8 cellular contexts compared by ENCODE assay signal in the genomic region with DNA sequence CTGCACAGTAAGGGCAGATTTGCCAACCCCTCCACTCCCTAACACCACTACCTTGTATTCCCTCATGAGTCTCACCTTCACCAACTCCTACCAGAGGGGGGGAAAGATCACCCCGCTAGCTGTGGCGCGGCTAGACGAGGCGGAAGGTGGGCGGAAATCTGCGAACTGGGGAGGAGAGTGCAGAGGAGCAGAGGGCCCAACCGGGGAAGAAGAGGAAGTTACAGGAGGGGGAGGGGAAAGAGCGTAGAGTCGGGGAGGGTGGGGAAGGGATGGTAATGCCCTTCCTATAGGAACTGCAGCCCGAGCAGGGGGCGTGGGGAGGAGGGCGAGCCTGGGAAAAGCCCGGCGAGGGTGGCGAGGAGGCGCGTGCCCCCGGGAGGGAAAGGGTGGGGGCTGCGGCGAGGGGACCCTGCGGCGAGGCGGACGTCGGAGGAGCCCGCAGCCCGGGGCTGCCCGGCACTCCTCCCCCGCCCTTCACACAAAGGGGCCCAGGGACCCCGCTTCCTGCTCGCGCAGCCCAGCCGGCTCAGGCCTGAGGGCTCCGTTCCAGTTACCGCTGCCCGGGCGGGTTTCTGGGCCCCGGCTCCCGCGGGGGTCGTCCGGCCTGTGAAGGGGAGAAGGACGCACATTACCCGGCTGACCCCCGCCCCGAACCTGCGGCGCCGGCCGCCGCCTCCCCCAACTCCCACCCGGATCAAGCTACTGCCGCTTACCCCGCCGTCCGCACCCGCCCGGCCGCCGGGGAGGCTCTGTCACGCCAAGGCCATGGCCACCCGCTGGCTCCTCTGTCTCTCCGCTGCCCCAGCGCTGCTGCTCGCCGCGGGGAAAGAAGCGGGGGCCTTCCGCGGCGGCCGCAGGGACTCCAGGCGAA. TPM values are rescaled to one million over a fixed set of nuclear protein-coding genes. Genes with fewer than 3 reads are reported as not detected.
DNase-seq lines count a peak whose midpoint lies in the region; TF ChIP-seq lines count a peak whose summit lies in the region.

No MANE protein-coding gene starts in this region.

- no peaks in the 10 kb centered on the region for H3K9me3 ChIP-seq in ovary
- H3K9me3 ChIP-seq in tibial nerve: no peaks in the 10 kb centered on the region

- H3K9me3 Mint-ChIP-seq in HFFc6 (no peaks in the 10 kb centered on the region), glutamatergic neuron (ENCODE audit: unreplicated experiment) (peaks cover 4% of the 10 kb centered on the region)
- H3K9me3 Mint-ChIP-seq in activated naive CD4-positive, alpha-beta T cell treated with anti-CD3 and anti-CD28 coated beads, Interleukin-2, amount 10 ng/mL, durations not matched to agents 7 days and 5 days: no peaks in the 10 kb centered on the region

- WGBS in ovary, 3 donors: 27 to 54% (median 35%) methylated on average over 64 to 74 of the region's 74 CpGs
- 0 to 49% methylated on average over 16 to 58 of the region's 74 CpGs for WGBS in tibial nerve, 2 donors

- H3K4me1 ChIP-seq in ovary (ENCODE audit: insufficient read depth): no peaks in the 10 kb centered on the region
- peaks cover 0 to 37% (median 2%) of the 10 kb centered on the region in 4 donors for H3K4me1 ChIP-seq in tibial nerve

- no peak for TF ChIP-seq POLR2A in ovary (IDR thresholded peaks at IDR 0.05)
- TF ChIP-seq POLR2A in tibial nerve (IDR thresholded peaks at IDR 0.05): no peak

- H3K36me3 Mint-ChIP-seq in HFFc6 (ENCODE audit: low read depth) (peaks cover 6% of the 10 kb centered on the region; the same call in 1 of the 2 replicates), glutamatergic neuron (ENCODE audit: unreplicated experiment) (no peaks in the 10 kb centered on the region)
- peaks cover 16% of the 10 kb centered on the region for H3K36me3 Mint-ChIP-seq in activated naive CD4-positive, alpha-beta T cell treated with anti-CD3 and anti-CD28 coated beads, Interleukin-2, amount 10 ng/mL, durations not matched to agents 7 days and 5 days

- H3K27me3 ChIP-seq in ovary (no peaks in the 10 kb centered on the region), tibial nerve (no peaks in the 10 kb centered on the region)

- CTCF ChIA-PET in activated naive CD4-positive, alpha-beta T cell treated with anti-CD3 and anti-CD28 coated beads, Interleukin-2, amount 10 ng/mL, durations not matched to agents 7 days and 5 days (lab: Charles Lee): no interaction called here

- H3K4me3 Mint-ChIP-seq in HFFc6 (peak overlapping the region; percentile 94), glutamatergic neuron (ENCODE audit: unreplicated experiment) (peak overlapping the region; percentile 90)
- peak overlapping the region; percentile 89 for H3K4me3 Mint-ChIP-seq in activated naive CD4-positive, alpha-beta T cell treated with anti-CD3 and anti-CD28 coated beads, Interleukin-2, amount 10 ng/mL, durations not matched to agents 7 days and 5 days

- peak overlapping the region; percentile 92 for H3K4me3 ChIP-seq in GM08714 (ENCODE audit: low read length)
- H3K4me3 ChIP-seq in ovary: peak overlapping the region; percentile 74
- peak overlapping the region; percentile 41 to 88 (median 68) for H3K4me3 ChIP-seq in tibial nerve

- in situ Hi-C loops in SK-MEL-5 (cut with HindIII; ENCODE audit: low pct_unique_long_range_greater_than_20kb, low sequenced_read_pairs): no loop called here

- peak overlapping the region; percentile 93 for H3K27ac ChIP-seq in ovary
- H3K27ac ChIP-seq in tibial nerve: peak overlapping the region; percentile 74 to 98 (median 97)

- intact Hi-C loops in ovary (cut with DNase I): no loop called here

- TF ChIP-seq CTCF in HFFc6 (IDR thresholded peaks at IDR 0.05): no peak
- TF ChIP-seq CTCF in glutamatergic neuron (IDR thresholded peaks at IDR 0.05; ENCODE audit: partially characterized antibody, unreplicated experiment): no peak
- no peak for TF ChIP-seq CTCF in ovary (IDR thresholded peaks at IDR 0.05)
- no peak for TF ChIP-seq CTCF in tibial nerve (IDR thresholded peaks at IDR 0.05)

- H3K4me1 Mint-ChIP-seq in HFFc6 (ENCODE audit: low read depth) (peaks cover 26% of the 10 kb centered on the region), glutamatergic neuron (ENCODE audit: low read depth, unreplicated experiment) (peaks cover 3% of the 10 kb centered on the region)
- H3K4me1 Mint-ChIP-seq in activated naive CD4-positive, alpha-beta T cell treated with anti-CD3 and anti-CD28 coated beads, Interleukin-2, amount 10 ng/mL, durations not matched to agents 7 days and 5 days: peaks cover 37% of the 10 kb centered on the region

- DNase-seq in HFFc6: peak; percentile 44
- peak; percentile 64 for DNase-seq in MV-4-11 (lab: John Stamatoyannopoulos, UW)
- peak; percentile 81 for DNase-seq in SK-MEL-5 (ENCODE audit: low read depth, low spot score)
- peak; percentile 83 for DNase-seq in activated naive CD4-positive, alpha-beta T cell treated with anti-CD3 and anti-CD28 coated beads, Interleukin-2, amount 10 ng/mL, durations not matched to agents 7 days and 5 days
- peak; percentile 63 for DNase-seq in glutamatergic neuron
- peak; percentile 57 to 67 (median 63) for DNase-seq in ovary
- peak; percentile 17 to 30 for DNase-seq in tibial nerve (ENCODE audit: low spot score in 2 of 2)

- peak overlapping the region; percentile 91 for H3K27ac Mint-ChIP-seq in HFFc6
- peak overlapping the region; percentile 96 for H3K27ac Mint-ChIP-seq in activated naive CD4-positive, alpha-beta T cell treated with anti-CD3 and anti-CD28 coated beads, Interleukin-2, amount 10 ng/mL, durations not matched to agents 7 days and 5 days
- H3K27ac Mint-ChIP-seq in glutamatergic neuron (ENCODE audit: unreplicated experiment): peak overlapping the region; percentile 66

- no peak for TF ChIP-seq EP300 in ovary (IDR thresholded peaks at IDR 0.05)
- peak in 1 of 2 donors; percentile 23 for TF ChIP-seq EP300 in tibial nerve (IDR thresholded peaks at IDR 0.05)

- H3K36me3 ChIP-seq in ovary (no peaks in the 10 kb centered on the region), tibial nerve (no peaks in the 10 kb centered on the region)

- H3K27me3 Mint-ChIP-seq in HFFc6 (ENCODE audit: insufficient read depth): no peaks in the 10 kb centered on the region
- H3K27me3 Mint-ChIP-seq in activated naive CD4-positive, alpha-beta T cell treated with anti-CD3 and anti-CD28 coated beads, Interleukin-2, amount 10 ng/mL, durations not matched to agents 7 days and 5 days: no peaks in the 10 kb centered on the region
- H3K27me3 Mint-ChIP-seq in glutamatergic neuron (ENCODE audit: unreplicated experiment): no peaks in the 10 kb centered on the region

RNA-seq across cellular contexts. Expression of gene RAP2C, which starts 1.8 kb away (rescaled TPM):
- 10 to 100 TPM; 25.1 to 34.0 (median 30.0) TPM for total RNA-seq in HFFc6 (2021; fragmentation: NEBNext Ultra II Directional; extraction: Animal tissue kit (Norgen Biotek cat#: 25700))
- total RNA-seq in SK-MEL-5 (2014; rRNA removed; shearing (Covaris generic)): 8.6 and 10.1 TPM in 2 replicates
- 12.7 and 19.6 TPM in 2 replicates for polyA plus RNA-seq in SK-MEL-5 (2015; cell fraction: cytosol; rRNA removed)
- 18.4 and 22.1 TPM in 2 replicates for polyA plus RNA-seq in SK-MEL-5 (2015; cell fraction: nucleus; rRNA removed)
- total RNA-seq in glutamatergic neuron (ENCODE audit: unreplicated experiment) (22.2 TPM), ovary (10 to 100 TPM; 14.9 to 21.8 (median 17.8) TPM), tibial nerve (10 to 100 TPM; 15.3 to 21.1 (median 16.5) TPM)
- 10 to 100 TPM in 1 of 2 donors, 1 to 10 TPM in 1; 9.1 to 18.6 TPM for polyA plus RNA-seq in ovary

Comparison
In these comparisons a context has a peak if more than half of its experiments do, and no peak if none do; other contexts are left out.
1. Peak in every context shown above with its lines: DNase-seq, H3K4me3 ChIP-seq and H3K27ac ChIP-seq.
2. DNase-seq: peak in every context shown above with its lines; median percentile 83 in activated naive CD4-positive, alpha-beta T cell treated with anti-CD3 and anti-CD28 coated beads, Interleukin-2, amount 10 ng/mL, durations not matched to agents 7 days and 5 days; 81 in SK-MEL-5; 64 in MV-4-11; 63 in glutamatergic neuron; 63 in ovary; 44 in HFFc6; 24 in tibial nerve.